Comparison of ENCODE assay signal across 8 cellular contexts in genomic region chr11:72793452-72794367, GRCh38. TPM values are rescaled to one million over a fixed set of nuclear protein-coding genes. Genes with fewer than 3 reads are reported as not detected.
DNase-seq lines count a peak whose midpoint lies in the region; ATAC-seq and TF ChIP-seq lines count a peak whose summit lies in the region.

Gene STARD10 (minus strand): TSS chr11:72794047. CDS start chr11:72781181, 12,866 bp downstream.

- H3K27me3 ChIP-seq in ascending aorta (no peaks in the 10 kb centered on the region), right cardiac atrium (ENCODE audit: control insufficient read depth, insufficient read depth) (no peaks in the 10 kb centered on the region), vagina (no peaks in the 10 kb centered on the region)

- H3K4me3 ChIP-seq in ascending aorta = peak within 1 kb of the TSS; percentile 64 to 67
- peak within 1 kb of the TSS; percentile 61 for H3K4me3 ChIP-seq in right cardiac atrium (ENCODE audit: low read length)
- H3K4me3 ChIP-seq in vagina = peak within 1 kb of the TSS; percentile 49 to 63

- peak; percentile 72 for DNase-seq in NCI-H187 treated with DMSO at 0.1 percent for 48 hours (lab: John Stamatoyannopoulos, UW)
- peak; percentile 86 to 97 for DNase-seq in ascending aorta (ENCODE audit: low spot score in 2 of 2)
- DNase-seq in right cardiac atrium = peak; percentile 96 to 99 (median 98)
- peak; percentile 98 for DNase-seq in putamen (ENCODE audit: low spot score)
- DNase-seq in vagina (ENCODE audit: extremely low spot score in 2 of 2) = peak in 1 of 2 donors; percentile 95

- TF ChIP-seq POLR2A in vagina (IDR thresholded peaks at IDR 0.05) = no peak

- WGBS in right cardiac atrium = 1% methylated on average over 55 of the region's 55 CpGs

- H3K4me1 ChIP-seq in ascending aorta (peaks cover 14 to 25% of the 10 kb centered on the region in 2 donors), right cardiac atrium (ENCODE audit: control insufficient read depth, insufficient read depth, low read length) (peaks cover 6% of the 10 kb centered on the region), vagina (peaks cover 30% of the 10 kb centered on the region)

- intact Hi-C loops in T-helper 2 cell treated with Interferon-gamma antibody and Interleukin-4, amounts not matched to agents 100 ng/mL and 5 ng/mL, for 36 hours (cut with micrococcal nuclease) = loop anchor here (1.0 to 5.0 kb wide), 4 partner anchors 21 to 804 kb away; partner anchors contain the start of genes ATG16L2, FAM168A and INPPL1
- intact Hi-C loops in ascending aorta (cut with DNase I) (loop anchor here (1.0 to 2.0 kb wide), 3 partner anchors 21 to 71 kb away; partner anchors contain the start of genes ARAP1 and ATG16L2), right cardiac atrium (cut with DNase I) (loop anchor here in 3 of 4 donors (2.0 to 5.0 kb wide), 2 partner anchors 66 to 69 kb away; no protein-coding TSS in a partner anchor), vagina (cut with DNase I) (loop anchor here (5.0 kb wide), 1 partner anchor 71 kb away; no protein-coding TSS in a partner anchor)

- TF ChIP-seq CTCF in ascending aorta (IDR thresholded peaks at IDR 0.05) (peak; percentile 92 to 100 (median 97)), vagina (IDR thresholded peaks at IDR 0.05) (peak; percentile 98 to 100 (median 100))

- ATAC-seq in GM18499 (IDR thresholded peaks at IDR 0.05; ENCODE audit: insufficient read depth, unreplicated experiment) (peak; percentile 41), HG02943 (IDR thresholded peaks at IDR 0.05; ENCODE audit: low read depth, unreplicated experiment) (peak; percentile 85), right cardiac atrium (peak; percentile 97)

- H3K9me3 ChIP-seq in ascending aorta (no peaks in the 10 kb centered on the region), right cardiac atrium (ENCODE audit: control insufficient read depth, low read length) (no peaks in the 10 kb centered on the region), vagina (no peaks in the 10 kb centered on the region)

- H3K36me3 ChIP-seq in ascending aorta (no peaks in the 10 kb centered on the region), vagina (no peaks in the 10 kb centered on the region)

- H3K27ac ChIP-seq in ascending aorta (peak within 1 kb of the TSS; percentile 86), right cardiac atrium (ENCODE audit: low read length) (peak within 1 kb of the TSS; percentile 95), vagina (peak within 1 kb of the TSS; percentile 92)

RNA-seq across cellular contexts. Expression of gene STARD10, which starts in this region (rescaled TPM):
- total RNA-seq in T-helper 2 cell treated with Interferon-gamma antibody and Interleukin-4, amounts not matched to agents 100 ng/mL and 5 ng/mL, for 36 hours = 10.1 and 10.5 TPM in 2 replicates
- total RNA-seq in ascending aorta (20.9 TPM), right cardiac atrium (100 to 1,000 TPM in 2 of 4 donors, 10 to 100 TPM in 2; 88.9 to 127 (median 106) TPM), vagina (75.9 TPM)
- polyA plus RNA-seq in right cardiac atrium = 228 TPM

Comparison
In these comparisons a context has a peak if more than half of its experiments do, and no peak if none do; other contexts are left out.
1. ATAC-seq: peak in every context shown above with its lines; median percentile 97 in right cardiac atrium; 85 in HG02943; 41 in GM18499.